In genomic region chr15:34367128-34368081, GRCh38 we compare ENCODE assay signal across 1 cellular context.
A peak's percentile ranks its signal among the peaks of the same experiment; 100 is the strongest.
TF ChIP-seq lines count a peak whose summit lies in the region.

TSS of gene LPCAT4 (minus strand) at chr15:34367196. CDS start at chr15:34367100, 96 bp downstream.

TF ChIP-seq in HepG2, 621 proteins besides CTCF, POLR2A, EP300 and RAD21 (continued from another document and continues in another):
- TF ChIP-seq ZBTB4 (CRISPR knock-in tag; IDR thresholded peaks at IDR 0.05; ENCODE audit: borderline replicate concordance) (0 out of 2 replicates have a peak, but pooled peaks have one; percentile 18), KMT2A (CRISPR knock-in tag; IDR thresholded peaks at IDR 0.05) (peak; percentile 74), ZNF317 (CRISPR knock-in tag; IDR thresholded peaks at IDR 0.05) (no peak), FLYWCH1 (CRISPR knock-in tag; IDR thresholded peaks at IDR 0.05) (no peak), STAG1 (CRISPR knock-in tag; IDR thresholded peaks at IDR 0.05) (peak; percentile 74), SALL2 (CRISPR knock-in tag; IDR thresholded peaks at IDR 0.05) (no peak; the same call in 1 of the 2 replicates), FOSL2 (CRISPR knock-in tag; IDR thresholded peaks at IDR 0.05) (peak; percentile 41), NFE2L2 (IDR thresholded peaks at IDR 0.05; ENCODE audit: low read length) (no peak), ZC3H13 (CRISPR knock-in tag; IDR thresholded peaks at IDR 0.05) (peak; percentile 49; the same call in 1 of the 2 replicates), ZNF205 (CRISPR knock-in tag; IDR thresholded peaks at IDR 0.05) (no peak), GABPA (IDR thresholded peaks at IDR 0.05; ENCODE audit: low read depth, low read length) (no peak), GABPA (CRISPR knock-in tag; IDR thresholded peaks at IDR 0.05; ENCODE audit: low read depth) (0 out of 2 replicates have a peak, but pooled peaks have one; percentile 41), ZBTB39 (CRISPR knock-in tag; IDR thresholded peaks at IDR 0.05) (no peak), KDM3A (CRISPR knock-in tag; IDR thresholded peaks at IDR 0.05; ENCODE audit: low read depth) (peak; percentile 36; the same call in 1 of the 2 replicates), NONO (IDR thresholded peaks at IDR 0.05) (no peak), NONO (CRISPR knock-in tag; conservative IDR thresholded peaks at IDR 0.05) (peak; percentile 89), LCORL (IDR thresholded peaks at IDR 0.05) (no peak), LCORL (CRISPR knock-in tag; IDR thresholded peaks at IDR 0.05) (no peak; the same call in none of the 2 replicates), YY1 (IDR thresholded peaks at IDR 0.05; ENCODE audit: insufficient read depth, insufficient replicate concordance, low read depth, low read length) (peak; percentile 80), E2F5 (CRISPR knock-in tag; conservative IDR thresholded peaks at IDR 0.05) (no peak), FOXP1 (IDR thresholded peaks at IDR 0.05) (no peak), FOXP1 (CRISPR knock-in tag; IDR thresholded peaks at IDR 0.05) (no peak), THYN1 (CRISPR knock-in tag; IDR thresholded peaks at IDR 0.05; ENCODE audit: borderline replicate concordance, low read depth) (no peak), TBL1XR1 (IDR thresholded peaks at IDR 0.05; ENCODE audit: borderline replicate concordance, low read length, partially characterized antibody) (no peak), ZNF780A (CRISPR knock-in tag; IDR thresholded peaks at IDR 0.05) (no peak), KDM4B (CRISPR knock-in tag; IDR thresholded peaks at IDR 0.05) (no peak; the same call in 1 of the 2 replicates), RFX3 (CRISPR knock-in tag; IDR thresholded peaks at IDR 0.05) (no peak), ZFP91 (CRISPR knock-in tag; IDR thresholded peaks at IDR 0.05; ENCODE audit: borderline replicate concordance) (peak; percentile 87; the same call in 1 of the 2 replicates), REPIN1 (CRISPR knock-in tag; IDR thresholded peaks at IDR 0.05; ENCODE audit: borderline replicate concordance, low read depth) (peak; percentile 60; the same call in 1 of the 2 replicates), NCOA2 (CRISPR knock-in tag; IDR thresholded peaks at IDR 0.05) (no peak), SRSF1 (optimal IDR thresholded peaks at IDR 0.05; ENCODE audit: low read depth, low read length) (peak; percentile 48), MXI1 (IDR thresholded peaks at IDR 0.05; ENCODE audit: borderline replicate concordance, low read depth, low read length) (peak; percentile 25; the same call in 1 of the 3 replicates), FOXP4 (CRISPR knock-in tag; IDR thresholded peaks at IDR 0.05) (peak; percentile 45; the same call in 1 of the 2 replicates), SP1 (IDR thresholded peaks at IDR 0.05) (no peak), SP1 (CRISPR knock-in tag; IDR thresholded peaks at IDR 0.05) (peak; percentile 53), NFATC3 (CRISPR knock-in tag; IDR thresholded peaks at IDR 0.05) (0 out of 2 replicates have a peak, but pooled peaks have one; percentile 40), ZNF672 (CRISPR knock-in tag; IDR thresholded peaks at IDR 0.05) (no peak), ZNF772 (CRISPR knock-in tag; IDR thresholded peaks at IDR 0.05) (no peak), KAT7 (CRISPR knock-in tag; IDR thresholded peaks at IDR 0.05; ENCODE audit: borderline replicate concordance) (peak; percentile 46; the same call in 1 of the 2 replicates), ZBTB21 (CRISPR knock-in tag; IDR thresholded peaks at IDR 0.05) (no peak), AGO2 (optimal IDR thresholded peaks at IDR 0.05; ENCODE audit: low read depth, low read length) (peak; percentile 66), TRAFD1 (CRISPR knock-in tag; IDR thresholded peaks at IDR 0.05; ENCODE audit: borderline replicate concordance) (0 out of 2 replicates have a peak, but pooled peaks have one; percentile 80), ZNF10 (CRISPR knock-in tag; IDR thresholded peaks at IDR 0.05; ENCODE audit: borderline replicate concordance, low read depth) (no peak), ZSCAN12 (CRISPR knock-in tag; IDR thresholded peaks at IDR 0.05) (no peak), ZNF720 (CRISPR knock-in tag; IDR thresholded peaks at IDR 0.05) (0 out of 2 replicates have a peak, but pooled peaks have one; percentile 40), ZNF883 (CRISPR knock-in tag; IDR thresholded peaks at IDR 0.05; ENCODE audit: not compliant biosample characterization) (peak; percentile 67), ZMAT5 (CRISPR knock-in tag; IDR thresholded peaks at IDR 0.05; ENCODE audit: borderline replicate concordance, low read depth) (no peak), NR2F6 (IDR thresholded peaks at IDR 0.05) (no peak), NR2F6 (CRISPR knock-in tag; IDR thresholded peaks at IDR 0.05) (no peak), ZNF546 (CRISPR knock-in tag; conservative IDR thresholded peaks at IDR 0.05) (peak; percentile 88; the same call in 1 of the 2 replicates), MIER2 (CRISPR knock-in tag; IDR thresholded peaks at IDR 0.05) (no peak; the same call in 1 of the 2 replicates), YEATS4 (CRISPR knock-in tag; IDR thresholded peaks at IDR 0.05; ENCODE audit: borderline replicate concordance) (peak; percentile 67), ZNF30 (CRISPR knock-in tag; IDR thresholded peaks at IDR 0.05) (no peak), SYNCRIP (IDR thresholded peaks at IDR 0.05; ENCODE audit: insufficient read depth, low read depth, low read length) (no peak), IRF9 (CRISPR knock-in tag; IDR thresholded peaks at IDR 0.05; ENCODE audit: borderline replicate concordance) (no peak; the same call in 1 of the 2 replicates), HIVEP1 (CRISPR knock-in tag; IDR thresholded peaks at IDR 0.05) (no peak), ATF7-NPFF (CRISPR knock-in tag; IDR thresholded peaks at IDR 0.05; ENCODE audit: low read depth) (0 out of 2 replicates have a peak, but pooled peaks have one; percentile 52), ZNF275 (CRISPR knock-in tag; IDR thresholded peaks at IDR 0.05; ENCODE audit: borderline replicate concordance) (no peak), KLF11 (CRISPR knock-in tag; IDR thresholded peaks at IDR 0.05) (no peak)
